In the genomic region with DNA sequence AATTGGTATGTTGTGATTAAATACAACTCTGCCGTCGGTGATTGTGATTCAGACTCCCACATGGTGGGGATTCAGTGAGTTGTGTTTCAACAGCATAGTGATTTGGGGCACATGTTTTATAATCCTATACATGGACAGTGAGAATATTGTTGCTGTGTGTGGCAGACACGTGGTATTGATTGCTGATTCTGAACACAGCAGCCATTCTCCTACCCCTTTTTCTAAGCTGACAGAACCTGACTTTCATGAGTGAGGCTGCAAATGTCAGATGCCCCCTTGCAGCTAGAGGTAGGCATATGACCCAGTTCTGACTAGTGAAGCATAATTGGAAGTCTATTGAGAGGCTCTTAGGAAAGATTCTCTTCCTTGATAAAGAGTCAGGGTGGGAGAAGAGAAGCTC, we compare ENCODE assay signal across 30 cellular contexts.
"Had no signal": no experiment of that assay in that cellular context is flagged by ENCODE, and none has a peak within 500 bp of the region (broad histone marks: within the 10 kb centered on the region; RNA-seq: fewer than 3 reads in every experiment).

No MANE protein-coding gene starts in this region.

- ATAC-seq: activated CD4-positive, CD25-positive, alpha-beta regulatory T cell treated with anti-CD3 and anti-CD28 coated beads, Interleukin-2, amount 50 U/mL, for 24 hours; activated CD8-positive, alpha-beta T cell treated with anti-CD3 and anti-CD28 coated beads for 36 hours; activated T-cell treated with anti-CD3 and anti-CD28 coated beads, Interleukin-2, amount 50 U/mL, for 4 hours; activated T-helper 17 cell treated with anti-CD3 and anti-CD28 coated beads, Interleukin-2, amount 50 U/mL, for 72 hours; effector memory CD8-positive, alpha-beta T cell; foreskin keratinocyte; gastrocnemius medialis; T-cell; T-helper 17 cell had no signal

- H3K4me1 ChIP-seq: esophagus squamous epithelium, foreskin keratinocyte, gastrocnemius medialis had no signal

- DNase-seq: activated B cell treated with CpG ODN at 0.5 μM for 24 hours; activated CD4-positive, alpha-beta T cell treated with anti-CD3 and anti-CD28 coated beads for 48 hours; activated CD4-positive, alpha-beta T cell treated with anti-CD3 and anti-CD28 coated beads, Interleukin-2, amount 50 U/mL, for 1 hour; activated CD4-positive, alpha-beta T cell treated with anti-CD3 and anti-CD28 coated beads, Interleukin-2, amount 50 U/mL, for 48 hours; activated CD8-positive, alpha-beta memory T cell treated with anti-CD3 and anti-CD28 coated beads for 24 hours; activated CD8-positive, alpha-beta T cell treated with anti-CD3 and anti-CD28 coated beads for 36 hours; activated effector memory CD4-positive, alpha-beta T cell treated with Interleukin-2 at 50 U/mL for 16 hours; activated gamma-delta T cell treated with Interleukin-2 at 50 U/mL for 16 hours; activated naive CD4-positive, alpha-beta T cell treated with anti-CD3 and anti-CD28 coated beads, Interleukin-2, amount 50 U/mL, for 16 hours; activated naive CD4-positive, alpha-beta T cell treated with Interleukin-2 at 50 U/mL for 16 hours; activated T-cell treated with anti-CD3 and anti-CD28 coated beads, Interleukin-2, amount 50 U/mL, for 4 hours; amniotic stem cell; anterior cingulate cortex; brain microvascular endothelial cell; cortex of kidney; dermis blood vessel endothelial cell; effector CD4-positive, alpha-beta T cell; effector memory CD8-positive, alpha-beta T cell; erythroblast; esophagus squamous epithelium; foreskin keratinocyte; gastrocnemius medialis; glutamatergic neuron; heart left ventricle; T-cell; T-helper 17 cell; T1000; WERI-Rb-1 had no signal

- H3K36me3 ChIP-seq: brain microvascular endothelial cell, esophagus squamous epithelium, gastrocnemius medialis, heart left ventricle, WERI-Rb-1 had no signal

- H3K4me3 ChIP-seq: esophagus squamous epithelium, gastrocnemius medialis, heart left ventricle had no signal

- H3K27ac ChIP-seq: brain microvascular endothelial cell, esophagus squamous epithelium, foreskin keratinocyte, gastrocnemius medialis, WERI-Rb-1 had no signal

- H3K9me3 ChIP-seq: esophagus squamous epithelium, gastrocnemius medialis, heart left ventricle had no signal

- H3K27me3 ChIP-seq: brain microvascular endothelial cell, esophagus squamous epithelium, foreskin keratinocyte, gastrocnemius medialis, heart left ventricle had no signal
